ENCODE assay signal across 1 cellular context in the genomic region with DNA sequence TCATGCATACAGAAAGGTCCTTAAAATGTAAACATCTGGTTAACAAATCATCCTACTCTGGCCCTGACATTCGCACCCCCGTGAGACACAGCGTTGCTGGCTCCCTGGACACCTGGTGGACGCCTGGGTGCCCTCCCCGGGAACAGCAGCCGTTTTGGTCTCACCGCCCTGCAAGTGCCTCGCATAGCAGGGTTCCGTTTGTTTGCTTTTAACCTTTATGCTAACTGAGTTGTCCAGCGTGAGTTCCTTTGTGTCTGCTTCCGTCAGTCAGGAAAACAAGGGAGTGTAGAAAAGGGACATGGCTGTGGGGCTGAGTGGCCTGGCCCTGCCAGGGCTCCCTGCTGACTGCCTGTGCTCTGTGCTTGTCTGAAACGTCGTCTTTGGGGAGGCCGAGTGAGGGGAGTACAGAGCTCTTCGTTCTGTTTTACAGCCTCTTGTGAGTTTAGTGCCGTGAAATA.
TF ChIP-seq lines count a peak whose summit lies in the region.

No MANE protein-coding gene starts in this region.

TF ChIP-seq in HepG2, 621 proteins besides CTCF, POLR2A, EP300 and RAD21 (continued from another document and continues in another):
- TF ChIP-seq, protein P1, sequence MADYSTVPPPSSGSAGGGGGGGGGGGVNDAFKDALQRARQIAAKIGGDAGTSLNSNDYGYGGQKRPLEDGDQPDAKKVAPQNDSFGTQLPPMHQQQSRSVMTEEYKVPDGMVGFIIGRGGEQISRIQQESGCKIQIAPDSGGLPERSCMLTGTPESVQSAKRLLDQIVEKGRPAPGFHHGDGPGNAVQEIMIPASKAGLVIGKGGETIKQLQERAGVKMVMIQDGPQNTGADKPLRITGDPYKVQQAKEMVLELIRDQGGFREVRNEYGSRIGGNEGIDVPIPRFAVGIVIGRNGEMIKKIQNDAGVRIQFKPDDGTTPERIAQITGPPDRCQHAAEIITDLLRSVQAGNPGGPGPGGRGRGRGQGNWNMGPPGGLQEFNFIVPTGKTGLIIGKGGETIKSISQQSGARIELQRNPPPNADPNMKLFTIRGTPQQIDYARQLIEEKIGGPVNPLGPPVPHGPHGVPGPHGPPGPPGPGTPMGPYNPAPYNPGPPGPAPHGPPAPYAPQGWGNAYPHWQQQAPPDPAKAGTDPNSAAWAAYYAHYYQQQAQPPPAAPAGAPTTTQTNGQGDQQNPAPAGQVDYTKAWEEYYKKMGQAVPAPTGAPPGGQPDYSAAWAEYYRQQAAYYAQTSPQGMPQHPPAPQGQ (CRISPR knock-in tag; IDR thresholded peaks at IDR 0.05; ENCODE audit: borderline replicate concordance), result no peak
- TF ChIP-seq ARID2 (CRISPR knock-in tag; IDR thresholded peaks at IDR 0.05; ENCODE audit: borderline replicate concordance), result no peak
- TF ChIP-seq ZNF710 (CRISPR knock-in tag; IDR thresholded peaks at IDR 0.05; ENCODE audit: borderline replicate concordance), result peak; percentile 57; the same call in 1 of the 2 replicates
- peak; percentile 59 for TF ChIP-seq MED1 (CRISPR knock-in tag; IDR thresholded peaks at IDR 0.05)
- TF ChIP-seq, protein P2, sequence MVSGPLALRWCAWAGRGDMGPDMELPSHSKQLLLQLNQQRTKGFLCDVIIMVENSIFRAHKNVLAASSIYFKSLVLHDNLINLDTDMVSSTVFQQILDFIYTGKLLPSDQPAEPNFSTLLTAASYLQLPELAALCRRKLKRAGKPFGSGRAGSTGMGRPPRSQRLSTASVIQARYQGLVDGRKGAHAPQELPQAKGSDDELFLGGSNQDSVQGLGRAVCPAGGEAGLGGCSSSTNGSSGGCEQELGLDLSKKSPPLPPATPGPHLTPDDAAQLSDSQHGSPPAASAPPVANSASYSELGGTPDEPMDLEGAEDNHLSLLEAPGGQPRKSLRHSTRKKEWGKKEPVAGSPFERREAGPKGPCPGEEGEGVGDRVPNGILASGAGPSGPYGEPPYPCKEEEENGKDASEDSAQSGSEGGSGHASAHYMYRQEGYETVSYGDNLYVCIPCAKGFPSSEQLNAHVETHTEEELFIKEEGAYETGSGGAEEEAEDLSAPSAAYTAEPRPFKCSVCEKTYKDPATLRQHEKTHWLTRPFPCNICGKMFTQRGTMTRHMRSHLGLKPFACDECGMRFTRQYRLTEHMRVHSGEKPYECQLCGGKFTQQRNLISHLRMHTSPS (CRISPR knock-in tag; IDR thresholded peaks at IDR 0.05; ENCODE audit: low read depth), result no peak
- TF ChIP-seq POLR2AphosphoS2 (IDR thresholded peaks at IDR 0.05; ENCODE audit: low read depth, low read length), result no peak
- TF ChIP-seq DNMT1 (CRISPR knock-in tag; IDR thresholded peaks at IDR 0.05), result no peak; the same call in 1 of the 2 replicates
- no peak for TF ChIP-seq FOXP1 (IDR thresholded peaks at IDR 0.05)
- peak; percentile 75 for TF ChIP-seq FOXP1 (CRISPR knock-in tag; IDR thresholded peaks at IDR 0.05)
- no peak for TF ChIP-seq SYNCRIP (IDR thresholded peaks at IDR 0.05; ENCODE audit: insufficient read depth, low read depth, low read length)
- TF ChIP-seq, protein P3, sequence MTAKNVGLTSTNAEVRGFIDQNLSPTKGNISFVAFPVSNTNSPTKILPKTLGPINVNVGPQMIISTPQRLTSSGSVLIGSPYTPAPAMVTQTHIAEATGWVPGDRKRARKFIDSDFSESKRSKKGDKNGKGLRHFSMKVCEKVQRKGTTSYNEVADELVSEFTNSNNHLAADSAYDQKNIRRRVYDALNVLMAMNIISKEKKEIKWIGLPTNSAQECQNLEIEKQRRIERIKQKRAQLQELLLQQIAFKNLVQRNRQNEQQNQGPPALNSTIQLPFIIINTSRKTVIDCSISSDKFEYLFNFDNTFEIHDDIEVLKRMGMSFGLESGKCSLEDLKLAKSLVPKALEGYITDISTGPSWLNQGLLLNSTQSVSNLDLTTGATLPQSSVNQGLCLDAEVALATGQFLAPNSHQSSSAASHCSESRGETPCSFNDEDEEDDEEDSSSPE (CRISPR knock-in tag; IDR thresholded peaks at IDR 0.05), result no peak
- TF ChIP-seq ZNF317 (CRISPR knock-in tag; IDR thresholded peaks at IDR 0.05), result no peak
- no peak for TF ChIP-seq ZNF143 (CRISPR knock-in tag; IDR thresholded peaks at IDR 0.05)
- TF ChIP-seq SP140L (CRISPR knock-in tag; IDR thresholded peaks at IDR 0.05; ENCODE audit: borderline replicate concordance), result no peak
- TF ChIP-seq, protein P4, sequence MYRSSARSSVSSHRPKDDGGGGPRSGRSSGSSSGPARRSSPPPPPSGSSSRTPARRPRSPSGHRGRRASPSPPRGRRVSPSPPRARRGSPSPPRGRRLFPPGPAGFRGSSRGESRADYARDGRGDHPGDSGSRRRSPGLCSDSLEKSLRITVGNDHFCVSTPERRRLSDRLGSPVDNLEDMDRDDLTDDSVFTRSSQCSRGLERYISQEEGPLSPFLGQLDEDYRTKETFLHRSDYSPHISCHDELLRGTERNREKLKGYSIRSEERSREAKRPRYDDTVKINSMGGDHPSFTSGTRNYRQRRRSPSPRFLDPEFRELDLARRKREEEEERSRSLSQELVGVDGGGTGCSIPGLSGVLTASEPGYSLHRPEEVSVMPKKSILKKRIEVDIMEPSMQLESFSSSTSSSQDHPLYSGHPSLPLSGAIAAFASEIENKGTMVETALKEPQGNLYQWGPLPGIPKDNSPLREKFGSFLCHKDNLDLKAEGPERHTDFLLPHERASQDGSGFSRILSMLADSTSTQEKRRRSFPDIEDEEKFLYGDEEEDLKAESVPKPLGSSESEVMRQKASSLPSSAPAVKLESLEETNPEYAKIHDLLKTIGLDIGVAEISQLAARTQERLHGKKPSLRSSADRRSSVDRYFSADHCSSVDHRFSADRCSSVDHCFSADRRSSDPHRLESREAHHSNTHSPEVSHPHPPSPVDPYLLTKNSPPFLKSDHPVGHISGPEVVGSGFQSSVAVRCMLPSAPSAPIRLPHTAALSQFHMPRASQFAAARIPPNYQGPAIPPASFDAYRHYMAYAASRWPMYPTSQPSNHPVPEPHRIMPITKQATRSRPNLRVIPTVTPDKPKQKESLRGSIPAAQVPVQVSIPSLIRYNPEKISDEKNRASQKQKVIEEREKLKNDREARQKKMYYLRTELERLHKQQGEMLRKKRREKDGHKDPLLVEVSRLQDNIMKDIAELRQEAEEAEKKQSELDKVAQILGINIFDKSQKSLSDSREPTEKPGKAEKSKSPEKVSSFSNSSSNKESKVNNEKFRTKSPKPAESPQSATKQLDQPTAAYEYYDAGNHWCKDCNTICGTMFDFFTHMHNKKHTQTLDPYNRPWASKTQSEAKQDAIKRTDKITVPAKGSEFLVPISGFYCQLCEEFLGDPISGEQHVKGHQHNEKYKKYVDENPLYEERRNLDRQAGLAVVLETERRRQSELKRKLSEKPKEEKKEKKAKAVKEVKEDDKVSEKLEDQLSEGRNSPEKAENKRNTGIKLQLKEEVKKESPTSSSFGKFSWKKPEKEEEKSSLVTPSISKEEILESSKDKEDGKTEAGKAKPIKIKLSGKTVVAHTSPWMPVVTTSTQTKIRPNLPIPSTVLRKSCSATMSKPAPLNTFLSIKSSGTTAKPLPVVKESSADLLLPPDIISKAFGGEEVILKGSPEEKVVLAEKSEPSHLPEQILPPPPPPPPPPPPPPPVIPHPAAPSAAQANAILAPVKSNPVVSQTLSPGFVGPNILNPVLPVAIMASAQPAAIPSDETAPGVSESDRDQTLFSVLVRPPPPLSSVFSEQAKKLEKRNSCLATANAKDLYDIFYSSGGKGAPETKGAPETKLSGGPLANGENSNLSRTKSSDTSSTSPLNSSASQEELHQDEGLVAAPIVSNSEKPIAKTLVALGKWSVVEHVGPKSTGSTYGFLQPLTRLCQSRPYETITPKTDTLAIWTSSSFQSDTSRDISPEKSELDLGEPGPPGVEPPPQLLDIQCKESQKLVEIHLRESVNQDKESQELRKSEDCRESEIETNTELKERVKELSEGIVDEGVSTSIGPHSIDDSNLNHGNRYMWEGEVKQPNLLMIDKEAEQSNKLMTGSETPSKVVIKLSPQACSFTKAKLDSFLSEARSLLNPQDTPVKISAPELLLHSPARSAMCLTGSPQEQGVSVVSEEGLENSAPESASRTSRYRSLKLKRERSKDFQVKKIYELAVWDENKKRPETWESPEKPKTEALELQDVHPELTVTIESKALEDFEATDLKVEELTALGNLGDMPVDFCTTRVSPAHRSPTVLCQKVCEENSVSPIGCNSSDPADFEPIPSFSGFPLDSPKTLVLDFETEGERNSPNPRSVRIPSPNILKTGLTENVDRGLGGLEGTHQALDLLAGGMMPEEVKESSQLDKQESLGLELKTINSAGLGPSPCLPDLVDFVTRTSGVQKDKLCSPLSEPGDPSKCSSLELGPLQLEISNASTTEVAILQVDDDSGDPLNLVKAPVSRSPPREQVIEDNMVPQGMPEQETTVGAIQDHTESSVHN (CRISPR knock-in tag; IDR thresholded peaks at IDR 0.05), result no peak
- no peak for TF ChIP-seq MAFK (conservative IDR thresholded peaks at IDR 0.05 in 1 of 2, IDR thresholded peaks at IDR 0.05 in 1 of 2; ENCODE audit: low read length in 2 of 2)
- peak; percentile 50; the same call in 1 of the 2 replicates for TF ChIP-seq ZMYM3 (CRISPR knock-in tag; IDR thresholded peaks at IDR 0.05)
- no peak; the same call in 1 of the 2 replicates for TF ChIP-seq NR2F6 (IDR thresholded peaks at IDR 0.05)
- TF ChIP-seq NR2F6 (CRISPR knock-in tag; IDR thresholded peaks at IDR 0.05), result peak; percentile 70
- 0 out of 2 replicates have a peak, but pooled peaks have one; percentile 44 for TF ChIP-seq FOXO1 (CRISPR knock-in tag; IDR thresholded peaks at IDR 0.05)
- TF ChIP-seq, protein P5, sequence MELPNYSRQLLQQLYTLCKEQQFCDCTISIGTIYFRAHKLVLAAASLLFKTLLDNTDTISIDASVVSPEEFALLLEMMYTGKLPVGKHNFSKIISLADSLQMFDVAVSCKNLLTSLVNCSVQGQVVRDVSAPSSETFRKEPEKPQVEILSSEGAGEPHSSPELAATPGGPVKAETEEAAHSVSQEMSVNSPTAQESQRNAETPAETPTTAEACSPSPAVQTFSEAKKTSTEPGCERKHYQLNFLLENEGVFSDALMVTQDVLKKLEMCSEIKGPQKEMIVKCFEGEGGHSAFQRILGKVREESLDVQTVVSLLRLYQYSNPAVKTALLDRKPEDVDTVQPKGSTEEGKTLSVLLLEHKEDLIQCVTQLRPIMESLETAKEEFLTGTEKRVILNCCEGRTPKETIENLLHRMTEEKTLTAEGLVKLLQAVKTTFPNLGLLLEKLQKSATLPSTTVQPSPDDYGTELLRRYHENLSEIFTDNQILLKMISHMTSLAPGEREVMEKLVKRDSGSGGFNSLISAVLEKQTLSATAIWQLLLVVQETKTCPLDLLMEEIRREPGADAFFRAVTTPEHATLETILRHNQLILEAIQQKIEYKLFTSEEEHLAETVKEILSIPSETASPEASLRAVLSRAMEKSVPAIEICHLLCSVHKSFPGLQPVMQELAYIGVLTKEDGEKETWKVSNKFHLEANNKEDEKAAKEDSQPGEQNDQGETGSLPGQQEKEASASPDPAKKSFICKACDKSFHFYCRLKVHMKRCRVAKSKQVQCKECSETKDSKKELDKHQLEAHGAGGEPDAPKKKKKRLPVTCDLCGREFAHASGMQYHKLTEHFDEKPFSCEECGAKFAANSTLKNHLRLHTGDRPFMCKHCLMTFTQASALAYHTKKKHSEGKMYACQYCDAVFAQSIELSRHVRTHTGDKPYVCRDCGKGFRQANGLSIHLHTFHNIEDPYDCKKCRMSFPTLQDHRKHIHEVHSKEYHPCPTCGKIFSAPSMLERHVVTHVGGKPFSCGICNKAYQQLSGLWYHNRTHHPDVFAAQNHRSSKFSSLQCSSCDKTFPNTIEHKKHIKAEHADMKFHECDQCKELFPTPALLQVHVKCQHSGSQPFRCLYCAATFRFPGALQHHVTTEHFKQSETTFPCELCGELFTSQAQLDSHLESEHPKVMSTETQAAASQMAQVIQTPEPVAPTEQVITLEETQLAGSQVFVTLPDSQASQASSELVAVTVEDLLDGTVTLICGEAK (IDR thresholded peaks at IDR 0.05), result no peak
- TF ChIP-seq, protein P5 (CRISPR knock-in tag; IDR thresholded peaks at IDR 0.05), result 0 out of 2 replicates have a peak, but pooled peaks have one; percentile 31
- no peak for TF ChIP-seq FIP1L1 (IDR thresholded peaks at IDR 0.05; ENCODE audit: borderline replicate concordance, insufficient read depth, low read depth, low read length)
- TF ChIP-seq, protein P6, sequence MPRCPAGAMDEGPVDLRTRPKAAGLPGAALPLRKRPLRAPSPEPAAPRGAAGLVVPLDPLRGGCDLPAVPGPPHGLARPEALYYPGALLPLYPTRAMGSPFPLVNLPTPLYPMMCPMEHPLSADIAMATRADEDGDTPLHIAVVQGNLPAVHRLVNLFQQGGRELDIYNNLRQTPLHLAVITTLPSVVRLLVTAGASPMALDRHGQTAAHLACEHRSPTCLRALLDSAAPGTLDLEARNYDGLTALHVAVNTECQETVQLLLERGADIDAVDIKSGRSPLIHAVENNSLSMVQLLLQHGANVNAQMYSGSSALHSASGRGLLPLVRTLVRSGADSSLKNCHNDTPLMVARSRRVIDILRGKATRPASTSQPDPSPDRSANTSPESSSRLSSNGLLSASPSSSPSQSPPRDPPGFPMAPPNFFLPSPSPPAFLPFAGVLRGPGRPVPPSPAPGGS (CRISPR knock-in tag; IDR thresholded peaks at IDR 0.05), result no peak
- no peak for TF ChIP-seq ZNF678 (CRISPR knock-in tag; IDR thresholded peaks at IDR 0.05)
